In genomic region chr6:23611776-23612381, GRCh38 we compare ENCODE assay signal across 24 cellular contexts.
DNase-seq lines count a peak whose midpoint lies in the region; ATAC-seq, FAIRE-seq and TF ChIP-seq lines count a peak whose summit lies in the region.
"Had no signal": no experiment of that assay in that cellular context is flagged by ENCODE, and none has a peak within 500 bp of the region (broad histone marks: within the 10 kb centered on the region; RNA-seq: fewer than 3 reads in every experiment).

No MANE protein-coding gene starts in this region.

- ATAC-seq in SK-N-SH treated with all-trans-retinoic acid at 6 μM for 48 hours (peak; percentile 53; the same call in 1 of the 3 replicates), sciatic nerve (peak; percentile 49)
- ATAC-seq: activated CD8-positive, alpha-beta T cell treated with anti-CD3 and anti-CD28 coated beads for 36 hours; left ventricle myocardium superior; naive thymus-derived CD4-positive, alpha-beta T cell had no signal

- DNase-seq in ELF-1 (ENCODE audit: low read depth, low spot score), result peak; percentile 1
- peak; percentile 38 for DNase-seq in left kidney (ENCODE audit: low read depth, low spot score)
- no peak for DNase-seq in sciatic nerve (ENCODE audit: low spot score)
- DNase-seq in activated CD8-positive, alpha-beta memory T cell treated with anti-CD3 and anti-CD28 coated beads for 24 hours, result no peak
- DNase-seq in H54 (ENCODE audit: insufficient read length, low spot score), result no peak
- no peak for DNase-seq in NCI-H1105 treated with DMSO at 0.1 percent for 48 hours (lab: John Stamatoyannopoulos, UW)
- DNase-seq: activated CD4-positive, CD25-positive, alpha-beta regulatory T cell treated with anti-CD3 and anti-CD28 coated beads, Interleukin-2, amount 50 U/mL, for 72 hours; activated CD8-positive, alpha-beta T cell treated with anti-CD3 and anti-CD28 coated beads for 36 hours; activated effector memory CD4-positive, alpha-beta T cell treated with Interleukin-2 at 50 U/mL for 16 hours; esophagus squamous epithelium; GM23248; left ventricle myocardium superior; midbrain; MV-4-11; naive thymus-derived CD4-positive, alpha-beta T cell; NCI-H187 treated with DMSO at 0.1 percent for 48 hours; NCI-H526 treated with DMSO at 0.1 percent for 48 hours; Peyer's patch; SIG-M5; stimulated activated CD4-positive, alpha-beta T cell treated with anti-CD3 and anti-CD28 coated beads, Interleukin-1b, Interleukin-23, amount 100 ng/mL, for 48 hours; transverse colon had no signal

- intact Hi-C loops in sciatic nerve (cut with DNase I), result no loop called here

- no peak for FAIRE-seq in H54 (lab: Jason Lieb, UNC)
- FAIRE-seq: frontal cortex, GM12892 had no signal

- TF ChIP-seq POLR2A in H54 (IDR thresholded peaks at IDR 0.05; ENCODE audit: low read depth, low read length), result no peak

TF ChIP-seq in SK-N-SH treated with all-trans-retinoic acid at 6 μM for 48 hours, 23 proteins besides CTCF, POLR2A, EP300 and RAD21:
- peak; percentile 62 for TF ChIP-seq ZNF8 (CRISPR knock-in tag; IDR thresholded peaks at IDR 0.05)
- TF ChIP-seq ZFP30 (CRISPR knock-in tag; IDR thresholded peaks at IDR 0.05), result no peak
- 0 out of 2 replicates have a peak, but pooled peaks have one; percentile 40 for TF ChIP-seq GLIS3 (CRISPR knock-in tag; IDR thresholded peaks at IDR 0.05)
- no peak for TF ChIP-seq SNAI2 (CRISPR knock-in tag; IDR thresholded peaks at IDR 0.05)
- no peak for TF ChIP-seq CSDC2 (CRISPR knock-in tag; IDR thresholded peaks at IDR 0.05)
- no peak for TF ChIP-seq CREB5 (CRISPR knock-in tag; IDR thresholded peaks at IDR 0.05; ENCODE audit: low read depth)
- no peak for TF ChIP-seq RARB (CRISPR knock-in tag; IDR thresholded peaks at IDR 0.05)
- TF ChIP-seq TSHZ2 (CRISPR knock-in tag; IDR thresholded peaks at IDR 0.05), result peak; percentile 89
- no peak for TF ChIP-seq BACH2 (CRISPR knock-in tag; IDR thresholded peaks at IDR 0.05; ENCODE audit: borderline replicate concordance)
- TF ChIP-seq ESRRG (CRISPR knock-in tag; IDR thresholded peaks at IDR 0.05), result no peak
- TF ChIP-seq POU6F1 (CRISPR knock-in tag; IDR thresholded peaks at IDR 0.05; ENCODE audit: borderline replicate concordance, low read depth), result no peak
- TF ChIP-seq PATZ1 (CRISPR knock-in tag; IDR thresholded peaks at IDR 0.05; ENCODE audit: borderline replicate concordance), result no peak
- TF ChIP-seq ZNF565 (CRISPR knock-in tag; conservative IDR thresholded peaks at IDR 0.05; ENCODE audit: low read depth), result no peak
- 0 out of 2 replicates have a peak, but pooled peaks have one; percentile 46 for TF ChIP-seq ZFP3 (CRISPR knock-in tag; IDR thresholded peaks at IDR 0.05)
- peak; percentile 45; the same call in 1 of the 2 replicates for TF ChIP-seq ZNF70 (CRISPR knock-in tag; IDR thresholded peaks at IDR 0.05)
- TF ChIP-seq ZC3H10 (CRISPR knock-in tag; IDR thresholded peaks at IDR 0.05), result no peak
- peak; percentile 98 for TF ChIP-seq TCF4 (CRISPR knock-in tag; IDR thresholded peaks at IDR 0.05; ENCODE audit: borderline replicate concordance)

Comparison
In these comparisons a context has a peak if more than half of its experiments do, and no peak if none do; other contexts are left out.
1. DNase-seq: peak in ELF-1 (single experiment) and left kidney (single experiment); none in sciatic nerve (single experiment), activated CD8-positive, alpha-beta memory T cell treated with anti-CD3 and anti-CD28 coated beads for 24 hours (single experiment), H54 (single experiment) and NCI-H1105 treated with DMSO at 0.1 percent for 48 hours (single experiment).